ENCODE assay signal across 34 cellular contexts in the genomic region with DNA sequence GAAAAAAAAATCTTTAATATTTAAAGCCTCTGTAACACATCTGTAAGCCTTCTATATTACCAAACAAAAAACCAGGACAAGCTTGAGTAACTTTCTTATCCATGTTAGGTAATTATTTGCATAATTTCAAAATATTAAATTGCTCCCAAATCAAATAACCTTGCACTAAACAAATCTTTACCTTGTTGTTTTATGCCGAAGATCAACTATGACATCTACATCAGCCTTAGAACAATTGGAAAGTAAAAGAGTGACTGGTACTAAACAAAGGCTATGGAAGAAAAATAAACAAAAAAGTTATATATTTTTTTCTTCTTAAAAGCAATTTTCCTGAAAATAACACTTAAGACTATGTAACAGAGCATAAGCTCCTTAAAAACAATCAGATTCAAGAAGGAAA.
"Had no signal": no experiment of that assay in that cellular context is flagged by ENCODE, and none has a peak within 500 bp of the region (broad histone marks: within the 10 kb centered on the region; RNA-seq: fewer than 3 reads in every experiment).

No MANE protein-coding gene starts in this region.

- H3K27ac ChIP-seq: adrenal gland, ascending aorta, body of pancreas, brain microvascular endothelial cell, breast epithelium, cardiac muscle cell had no signal

- H3K9me3 ChIP-seq: adrenal gland, ascending aorta, body of pancreas, breast epithelium had no signal

- H3K4me3 ChIP-seq: adrenal gland, ascending aorta, body of pancreas, breast epithelium, cardiac muscle cell had no signal

- ATAC-seq: activated naive CD4-positive, alpha-beta T cell treated with anti-CD3 and anti-CD28 coated beads, Interleukin-2, amount 50 U/mL, for 72 hours; activated naive CD8-positive, alpha-beta T cell treated with anti-CD3 and anti-CD28 coated beads, Interleukin-2, amount 50 U/mL, for 24 hours; activated T-cell treated with anti-CD3 and anti-CD28 coated beads, Interleukin-2, amount 50 U/mL, for 4 hours; activated T-cell treated with anti-CD3 and anti-CD28 coated beads, Interleukin-2, amount 50 U/mL, for 72 hours; activated T-helper 17 cell treated with anti-CD3 and anti-CD28 coated beads, Interleukin-2, amount 50 U/mL, for 72 hours; body of pancreas had no signal

- H3K27me3 ChIP-seq: adrenal gland, ascending aorta, body of pancreas, brain microvascular endothelial cell, breast epithelium, cardiac muscle cell had no signal

- DNase-seq: activated effector memory CD4-positive, alpha-beta T cell treated with anti-CD3 and anti-CD28 coated beads, Interleukin-2, amount 50 U/mL, for 16 hours; activated effector memory CD4-positive, alpha-beta T cell treated with Interleukin-2 at 50 U/mL for 16 hours; activated gamma-delta T cell; activated gamma-delta T cell treated with Interleukin-2 at 50 U/mL for 16 hours; activated naive CD4-positive, alpha-beta T cell; activated naive CD4-positive, alpha-beta T cell treated with anti-CD3 and anti-CD28 coated beads for 36 hours; activated naive CD4-positive, alpha-beta T cell treated with anti-CD3 and anti-CD28 coated beads, Interleukin-2, amount 10 ng/mL, durations not matched to agents 7 days and 5 days; activated naive CD4-positive, alpha-beta T cell treated with anti-CD3 and anti-CD28 coated beads, Interleukin-2, amount 50 U/mL, for 16 hours; activated naive CD4-positive, alpha-beta T cell treated with Interleukin-2 at 50 U/mL for 16 hours; activated naive CD8-positive, alpha-beta T cell treated with anti-CD3 and anti-CD28 coated beads for 36 hours; activated naive CD8-positive, alpha-beta T cell treated with anti-CD3 and anti-CD28 coated beads, Interleukin-2, amount 10 ng/mL, durations not matched to agents 7 days and 5 days; activated naive CD8-positive, alpha-beta T cell treated with anti-CD3 and anti-CD28 coated beads, Interleukin-2, amount 50 U/mL, for 24 hours; activated T-cell treated with anti-CD3 and anti-CD28 coated beads, Interleukin-2, amount 50 U/mL, for 1 hour; activated T-cell treated with anti-CD3 and anti-CD28 coated beads, Interleukin-2, amount 50 U/mL, for 24 hours; activated T-cell treated with anti-CD3 and anti-CD28 coated beads, Interleukin-2, amount 50 U/mL, for 4 hours; activated T-cell treated with anti-CD3 and anti-CD28 coated beads, Interleukin-2, amount 50 U/mL, for 48 hours; activated T-cell treated with anti-CD3 and anti-CD28 coated beads, Interleukin-2, amount 50 U/mL, for 72 hours; adrenal gland; amniotic stem cell; amygdala; anterior cingulate cortex; aorta; body of pancreas; brain microvascular endothelial cell; caudate nucleus; central memory CD4-positive, alpha-beta T cell; cerebellar nuclear complex had no signal

- FAIRE-seq: astrocyte, bronchial epithelial cell had no signal

- H3K4me1 ChIP-seq: ascending aorta, body of pancreas, breast epithelium had no signal
